ENCODE assay signal across 8 cellular contexts in genomic region chr15:74843445-74843828, GRCh38. TPM values are rescaled to one million over a fixed set of nuclear protein-coding genes. Genes with fewer than 3 reads are reported as not detected.
DNase-seq lines count a peak whose midpoint lies in the region; ATAC-seq and TF ChIP-seq lines count a peak whose summit lies in the region.

No MANE protein-coding gene starts in this region.

- H3K9me3 Mint-ChIP-seq in MCF 10A (ENCODE audit: unreplicated experiment) = no peaks in the 10 kb centered on the region

- H3K27me3 Mint-ChIP-seq in MCF 10A (ENCODE audit: insufficient read depth, unreplicated experiment) = no peaks in the 10 kb centered on the region

- no peak for TF ChIP-seq CTCF in cardiac muscle cell (IDR thresholded peaks at IDR 0.05; ENCODE audit: low read depth, low read length)
- TF ChIP-seq CTCF in MCF 10A (IDR thresholded peaks at IDR 0.05; ENCODE audit: unreplicated experiment) = no peak
- TF ChIP-seq CTCF in uterus (IDR thresholded peaks at IDR 0.05) = no peak

- CTCF ChIA-PET in MCF 10A (lab: Yijun Ruan, JAX) = interaction anchor here (0.6 to 1.3 kb wide), 8 partner anchors 16 to 74 kb away, joined by 3 to 6 read pairs (median 4); no protein-coding TSS in a partner anchor

- no peaks in the 10 kb centered on the region for H3K4me1 Mint-ChIP-seq in MCF 10A (ENCODE audit: insufficient read depth, unreplicated experiment)

- DNase-seq in cardiac muscle cell (ENCODE audit: low read depth in 1 of 2, low spot score in 1 of 2) = no peak
- DNase-seq in Right ventricle myocardium superior = no peak
- no peak for DNase-seq in MCF 10A (ENCODE audit: unreplicated experiment)
- DNase-seq in uterus = no peak
- DNase-seq in stimulated activated CD4-positive, alpha-beta T cell treated with anti-CD3 and anti-CD28 coated beads, Interleukin-12 subunit alpha, Interleukin-12 subunit beta, amount 100 ng/mL, for 4 hours = no peak
- DNase-seq in AG08395 (ENCODE audit: low spot score) = no peak

- H3K36me3 ChIP-seq in cardiac muscle cell = peaks cover 7% of the 10 kb centered on the region
- H3K36me3 ChIP-seq in mesodermal cell (ENCODE audit: control insufficient read depth, insufficient read depth, low read length) = peaks cover 38% of the 10 kb centered on the region
- H3K36me3 ChIP-seq in uterus = no peaks in the 10 kb centered on the region

- intact Hi-C loops in Right ventricle myocardium superior (cut with DNase I) = loop anchor here (5.0 kb wide), 1 partner anchor 59 kb away; no protein-coding TSS in a partner anchor
- intact Hi-C loops in MCF 10A (cut with micrococcal nuclease) = loop anchor here (2.0 kb wide), 1 partner anchor 57 kb away; no protein-coding TSS in a partner anchor
- intact Hi-C loops in uterus (cut with DNase I; ENCODE audit: low total_unique reads) = no loop called here

- peak overlapping the region; percentile 83 for H3K4me3 Mint-ChIP-seq in MCF 10A (ENCODE audit: unreplicated experiment)

- H3K36me3 Mint-ChIP-seq in MCF 10A (ENCODE audit: insufficient read depth, unreplicated experiment) = peaks cover 36% of the 10 kb centered on the region

- peak overlapping the region; percentile 91 for H3K4me3 ChIP-seq in cardiac muscle cell
- H3K4me3 ChIP-seq in mesodermal cell (ENCODE audit: extremely low read depth, insufficient read depth, low read length, poor library complexity, severe bottlenecking) = peak overlapping the region; percentile 81
- H3K4me3 ChIP-seq in uterus = peak overlapping the region; percentile 77 to 84

- H3K4me1 ChIP-seq in cardiac muscle cell (ENCODE audit: low read depth) = peaks cover 5% of the 10 kb centered on the region
- peaks cover 9% of the 10 kb centered on the region for H3K4me1 ChIP-seq in mesodermal cell (ENCODE audit: control insufficient read depth, insufficient read depth, low read length, poor library complexity, severe bottlenecking)
- H3K4me1 ChIP-seq in uterus = peaks cover 0 to 17% of the 10 kb centered on the region in 2 donors

- POLR2A ChIA-PET in MCF 10A (lab: Yijun Ruan, JAX) = interaction anchor here (0.7 to 2.6 kb wide), 5 partner anchors 27 to 69 kb away, joined by 3 to 18 read pairs (median 3); no protein-coding TSS in a partner anchor

- H3K27ac ChIP-seq in cardiac muscle cell (peak overlapping the region; percentile 88), mesodermal cell (ENCODE audit: low read depth, low read length, severe bottlenecking) (peak overlapping the region; percentile 85), uterus (peak overlapping the region; percentile 91 to 92)

- no peak for TF ChIP-seq POLR2A in uterus (IDR thresholded peaks at IDR 0.05)

- peak overlapping the region; percentile 49 for H3K27ac Mint-ChIP-seq in MCF 10A (ENCODE audit: low read depth, unreplicated experiment)

- BruUV-seq in MCF 10A (replicated peaks; lab: Mats Ljungman, UMichigan) = TSS peak; percentile 95

- H3K9me3 ChIP-seq in cardiac muscle cell (ENCODE audit: low read depth) (no peaks in the 10 kb centered on the region), mesodermal cell (ENCODE audit: control insufficient read depth, low read length) (no peaks in the 10 kb centered on the region), uterus (no peaks in the 10 kb centered on the region)

- WGBS in mesodermal cell (ENCODE audit: insufficient coverage in 2 of 2), 2 experiments = 16 to 29% methylated on average over 13 to 16 of the region's 18 CpGs

- H3K27me3 ChIP-seq in cardiac muscle cell (no peaks in the 10 kb centered on the region), uterus (no peaks in the 10 kb centered on the region)

- ATAC-seq in Right ventricle myocardium superior (ENCODE audit: poor library complexity) = no peak
- no peak for ATAC-seq in GM18870 (IDR thresholded peaks at IDR 0.05; ENCODE audit: unreplicated experiment)

RNA-seq across cellular contexts. Expression of gene ULK3, which starts 0.5 kb away (rescaled TPM):
- total RNA-seq in cardiac muscle cell (39.5 and 52.4 TPM in 2 replicates), Right ventricle myocardium superior (35.8 TPM), MCF 10A (2022) (27.6 and 31.3 TPM in 2 replicates), uterus (100 to 1,000 TPM in 1 of 4 donors, 10 to 100 TPM in 3; 29.0 to 105 (median 41.2) TPM)
- polyA plus RNA-seq in cardiac muscle cell = 40.0 and 54.6 TPM in 2 replicates
- 23.7 TPM for polyA plus RNA-seq in mesodermal cell (2013, experiment 1 of 2)
- polyA plus RNA-seq in mesodermal cell (2013, experiment 2 of 2) = 17.1 TPM

RNA-seq across cellular contexts. Expression of gene CPLX3, which starts 17.0 kb away (rescaled TPM):
- total RNA-seq in cardiac muscle cell = not detected in 2 replicates
- not detected in 2 replicates for polyA plus RNA-seq in cardiac muscle cell
- 3.6 TPM for total RNA-seq in Right ventricle myocardium superior
- total RNA-seq in MCF 10A (2022) = not detected in 2 replicates
- not detected for polyA plus RNA-seq in mesodermal cell (2013, experiment 1 of 2)
- polyA plus RNA-seq in mesodermal cell (2013, experiment 2 of 2) = not detected
- total RNA-seq in uterus = not detected

RNA-seq across cellular contexts. Expression of gene SCAMP2, which starts 29.7 kb away (rescaled TPM):
- total RNA-seq in cardiac muscle cell (52.3 and 55.1 TPM in 2 replicates), Right ventricle myocardium superior (38.8 TPM), MCF 10A (2022) (64.4 and 67.7 TPM in 2 replicates), uterus (10 to 100 TPM; 15.9 to 67.5 (median 33.0) TPM)
- polyA plus RNA-seq in cardiac muscle cell = 89.0 and 115 TPM in 2 replicates
- 31.9 TPM for polyA plus RNA-seq in mesodermal cell (2013, experiment 1 of 2)
- polyA plus RNA-seq in mesodermal cell (2013, experiment 2 of 2) = 34.8 TPM

RNA-seq across cellular contexts. Expression of gene LMAN1L, which starts 30.8 kb away (rescaled TPM):
- not detected in 2 replicates for total RNA-seq in cardiac muscle cell
- polyA plus RNA-seq in cardiac muscle cell = not detected in 2 replicates
- 20.6 TPM for total RNA-seq in Right ventricle myocardium superior
- 0.23 TPM in 1 of 2 replicates, not detected in the other for total RNA-seq in MCF 10A (2022)
- not detected for polyA plus RNA-seq in mesodermal cell (2013, experiment 1 of 2)
- polyA plus RNA-seq in mesodermal cell (2013, experiment 2 of 2) = not detected
- total RNA-seq in uterus = 1 to 10 TPM in 1 of 4 donors, not detected in 3; 1.5 TPM

RNA-seq across cellular contexts. Expression of gene MPI, which starts 46.4 kb away (rescaled TPM):
- total RNA-seq in cardiac muscle cell (170 and 285 TPM in 2 replicates), Right ventricle myocardium superior (53.2 TPM), MCF 10A (2022) (30.8 and 31.4 TPM in 2 replicates), uterus (10 to 100 TPM; 28.8 to 73.3 (median 33.7) TPM)
- polyA plus RNA-seq in cardiac muscle cell = 106 and 173 TPM in 2 replicates
- polyA plus RNA-seq in mesodermal cell (2013, experiment 1 of 2) = 29.0 TPM
- polyA plus RNA-seq in mesodermal cell (2013, experiment 2 of 2) = 23.3 TPM
